In the genomic region with DNA sequence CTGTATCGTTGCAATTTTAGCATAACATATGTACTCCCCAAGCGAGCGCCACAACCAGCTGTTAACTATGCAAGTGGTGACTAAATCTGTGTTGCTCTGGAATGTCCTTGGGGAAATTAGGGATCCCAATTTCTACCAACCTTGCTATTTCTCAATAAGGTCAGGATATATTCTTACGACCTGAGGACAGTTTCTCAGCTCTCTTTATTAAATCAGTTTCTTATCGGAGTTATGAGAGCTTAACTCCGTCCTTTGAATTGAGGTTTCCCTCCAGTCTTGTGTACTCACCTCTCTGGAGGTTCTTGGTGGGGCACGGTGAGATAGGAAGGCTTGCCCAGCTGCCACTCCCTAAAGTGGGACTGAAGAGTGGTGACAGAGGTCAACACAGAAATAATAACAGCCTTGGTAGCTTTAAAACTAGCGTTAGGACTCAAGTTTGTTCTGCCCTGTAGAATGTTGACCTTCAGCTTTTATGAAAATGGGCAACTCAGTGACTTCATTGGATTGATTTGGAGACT, we compare ENCODE assay signal across 8 cellular contexts. TPM values are rescaled to one million over a fixed set of nuclear protein-coding genes. Genes with fewer than 3 reads are reported as not detected.
A peak's percentile ranks its signal among the peaks of the same experiment; 100 is the strongest.
DNase-seq lines count a peak whose midpoint lies in the region; ATAC-seq and TF ChIP-seq lines count a peak whose summit lies in the region.

No MANE protein-coding gene starts in this region.

- peaks cover 54% of the 10 kb centered on the region for H3K36me3 Mint-ChIP-seq in WTC11
- peaks cover 51% of the 10 kb centered on the region for H3K36me3 Mint-ChIP-seq in stimulated activated memory B cell treated with anti-CD40 and anti-IgM and Interleukin-4, amounts not matched to agents 10 μg/mL and 1 μg/mL and 100 μg/mL, for 72 hours

- H3K27ac ChIP-seq in iPS DF 6.9 (ENCODE audit: low read length): no peak overlapping the region

- DNase-seq in NCI-H82 (lab: John Stamatoyannopoulos, UW) (peak; percentile 63), NCI-H82 treated with DMSO at 0.1 percent for 48 hours (lab: John Stamatoyannopoulos, UW; ENCODE audit: unreplicated experiment) (no peak), WTC11 (ENCODE audit: low spot score) (no peak), iPS DF 6.9 (ENCODE audit: low read depth, low spot score) (no peak), GF-D8 (lab: John Stamatoyannopoulos, UW) (no peak)
- DNase-seq in stimulated activated CD4-positive, alpha-beta T cell treated with anti-CD3 and anti-CD28 coated beads, Interleukin-15, amount 100 ng/mL, for 24 hours: no peak

- peaks cover 15% of the 10 kb centered on the region; the same call in 1 of the 2 replicates for H3K36me3 ChIP-seq in iPS DF 6.9 (ENCODE audit: control insufficient read depth, insufficient read depth, low read length)

- H3K4me1 Mint-ChIP-seq in WTC11: peaks cover 24% of the 10 kb centered on the region
- H3K4me1 Mint-ChIP-seq in stimulated activated memory B cell treated with anti-CD40 and anti-IgM and Interleukin-4, amounts not matched to agents 10 μg/mL and 1 μg/mL and 100 μg/mL, for 72 hours: peaks cover 28% of the 10 kb centered on the region

- no peaks in the 10 kb centered on the region for H3K4me1 ChIP-seq in iPS DF 6.9 (ENCODE audit: control insufficient read depth, insufficient read depth, low read length)

- CTCF ChIA-PET in WTC11 (lab: Charles Lee): interaction anchor here (0.6 to 1.9 kb wide), 7 partner anchors 8 to 469 kb away, joined by 3 to 7 read pairs (median 4); a partner anchor contains a TSS

- no peaks in the 10 kb centered on the region; the same call in 1 of the 2 replicates for H3K27me3 Mint-ChIP-seq in WTC11 (ENCODE audit: low read depth)
- H3K27me3 Mint-ChIP-seq in stimulated activated memory B cell treated with anti-CD40 and anti-IgM and Interleukin-4, amounts not matched to agents 10 μg/mL and 1 μg/mL and 100 μg/mL, for 72 hours: no peaks in the 10 kb centered on the region

- H3K4me3 Mint-ChIP-seq in WTC11: peak overlapping the region; percentile 96
- peak overlapping the region; percentile 89 for H3K4me3 Mint-ChIP-seq in stimulated activated memory B cell treated with anti-CD40 and anti-IgM and Interleukin-4, amounts not matched to agents 10 μg/mL and 1 μg/mL and 100 μg/mL, for 72 hours

- POLR2A ChIA-PET in WTC11 (lab: Charles Lee): interaction anchor here (0.7 kb wide), 1 partner anchor 99 kb away, joined by 3 read pairs; a partner anchor contains a TSS

- peak overlapping the region; percentile 93 for H3K27ac Mint-ChIP-seq in WTC11
- peak overlapping the region; percentile 97 for H3K27ac Mint-ChIP-seq in stimulated activated memory B cell treated with anti-CD40 and anti-IgM and Interleukin-4, amounts not matched to agents 10 μg/mL and 1 μg/mL and 100 μg/mL, for 72 hours

- TF ChIP-seq CTCF in WTC11 (IDR thresholded peaks at IDR 0.05): no peak

- H3K9me3 Mint-ChIP-seq in WTC11: no peaks in the 10 kb centered on the region
- no peaks in the 10 kb centered on the region for H3K9me3 Mint-ChIP-seq in stimulated activated memory B cell treated with anti-CD40 and anti-IgM and Interleukin-4, amounts not matched to agents 10 μg/mL and 1 μg/mL and 100 μg/mL, for 72 hours

- H3K4me3 ChIP-seq in iPS DF 6.9 (ENCODE audit: low read length): peak overlapping the region; percentile 79; the same call in 1 of the 2 replicates

- no CpG with 5 or more reads among the region's 8 CpGs for WGBS in iPS DF 6.9 (ENCODE audit: insufficient coverage, insufficient read length)

- ATAC-seq in WTC11 (no peak), GM21529 (IDR thresholded peaks at IDR 0.05; ENCODE audit: unreplicated experiment) (no peak)
- no peak for ATAC-seq in stimulated activated memory B cell treated with anti-CD40 and anti-IgM and Interleukin-4, amounts not matched to agents 10 μg/mL and 1 μg/mL and 100 μg/mL, for 72 hours

- no peaks in the 10 kb centered on the region for H3K9me3 ChIP-seq in iPS DF 6.9 (ENCODE audit: control insufficient read depth, insufficient read depth, low read length)

- no peaks in the 10 kb centered on the region for H3K27me3 ChIP-seq in iPS DF 6.9 (ENCODE audit: control insufficient read depth, insufficient read depth, low read length)

TF ChIP-seq in WTC11, 78 proteins besides CTCF, POLR2A, EP300 and RAD21:
- TF ChIP-seq, protein P1, sequence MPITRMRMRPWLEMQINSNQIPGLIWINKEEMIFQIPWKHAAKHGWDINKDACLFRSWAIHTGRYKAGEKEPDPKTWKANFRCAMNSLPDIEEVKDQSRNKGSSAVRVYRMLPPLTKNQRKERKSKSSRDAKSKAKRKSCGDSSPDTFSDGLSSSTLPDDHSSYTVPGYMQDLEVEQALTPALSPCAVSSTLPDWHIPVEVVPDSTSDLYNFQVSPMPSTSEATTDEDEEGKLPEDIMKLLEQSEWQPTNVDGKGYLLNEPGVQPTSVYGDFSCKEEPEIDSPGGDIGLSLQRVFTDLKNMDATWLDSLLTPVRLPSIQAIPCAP (CRISPR knock-in tag; IDR thresholded peaks at IDR 0.05): no peak

RNA-seq across cellular contexts. Expression of a gene that starts 0.7 kb away (rescaled TPM):
- 56.4 to 67.8 TPM (median 57.6 TPM) in 3 replicates for total RNA-seq in WTC11 (2021)

RNA-seq across cellular contexts. Expression of a gene that starts 1.3 kb away (rescaled TPM):
- 83.1 to 90.5 TPM (median 85.5 TPM) in 3 replicates for total RNA-seq in WTC11 (2021)

RNA-seq across cellular contexts. Expression of a gene that starts 8.3 kb away (rescaled TPM):
- total RNA-seq in WTC11 (2021): 19.3 to 21.7 TPM (median 20.3 TPM) in 3 replicates

RNA-seq across cellular contexts. Expression of a gene that starts 28.6 kb away (rescaled TPM):
- total RNA-seq in WTC11 (2021): 21.8 to 26.5 TPM (median 25.5 TPM) in 3 replicates

RNA-seq across cellular contexts. Expression of a gene that starts 47.1 kb away (rescaled TPM):
- 98.7 to 102 TPM (median 101 TPM) in 3 replicates for total RNA-seq in WTC11 (2021)
